In the genomic region with DNA sequence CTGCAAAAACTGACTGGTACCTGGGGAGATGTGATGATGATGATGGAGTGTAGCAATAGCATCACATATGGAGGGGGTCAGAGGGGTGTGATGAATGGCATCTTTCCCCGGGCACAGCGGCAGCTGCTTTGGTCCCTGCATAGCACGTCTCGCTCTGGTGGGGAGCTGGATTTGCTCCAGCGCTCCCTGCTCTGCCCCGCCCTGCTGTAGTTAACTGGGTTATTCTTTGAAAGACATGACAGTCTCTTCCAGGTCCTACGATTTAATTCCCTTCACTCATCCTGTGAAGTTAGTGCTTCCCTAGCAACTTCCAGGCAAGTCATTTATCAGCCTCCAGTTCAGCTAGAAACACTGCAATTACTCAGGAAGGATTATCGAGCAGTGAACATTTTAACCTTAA, we compare ENCODE assay signal across 12 cellular contexts.
A peak's percentile ranks its signal among the peaks of the same experiment; 100 is the strongest.
DNase-seq lines count a peak whose midpoint lies in the region; TF ChIP-seq lines count a peak whose summit lies in the region.
"Had no signal": no experiment of that assay in that cellular context is flagged by ENCODE, and none has a peak within 500 bp of the region (broad histone marks: within the 10 kb centered on the region; RNA-seq: fewer than 3 reads in every experiment).

No MANE protein-coding gene starts in this region.

- H4K8ac ChIP-seq in neuronal stem cell (ENCODE audit: low read depth, low read length), result no peak overlapping the region

- TF ChIP-seq CTCF in right atrium auricular region (IDR thresholded peaks at IDR 0.05), result no peak

- H3K9me2 ChIP-seq in GM23248 (ENCODE audit: insufficient read depth), result no peaks in the 10 kb centered on the region

- no peak overlapping the region for H2BK120ac ChIP-seq in neuronal stem cell (ENCODE audit: low read depth, low read length)

- H3K27ac ChIP-seq in neuronal stem cell (replicated peaks; ENCODE audit: low read length), result no peak overlapping the region
- H3K27ac ChIP-seq in GM23248, result no peak overlapping the region
- no peak overlapping the region for H3K27ac ChIP-seq in right atrium auricular region
- H3K27ac ChIP-seq: A549 had no signal

- H3K14ac ChIP-seq in neuronal stem cell (ENCODE audit: low read length), result peak overlapping the region; percentile 73

- H3K36me3 ChIP-seq in neuronal stem cell (replicated peaks in 1 of 2; ENCODE audit: control insufficient read depth in 2 of 2, insufficient read depth in 2 of 2, low read length in 2 of 2) (no peaks in the 10 kb centered on the region), GM23248 (ENCODE audit: low read depth) (no peaks in the 10 kb centered on the region), right atrium auricular region (no peaks in the 10 kb centered on the region)

- DNase-seq in NCI-H69 (lab: John Stamatoyannopoulos, UW) (peak; percentile 1), head of caudate nucleus (peak in 26 of 42 donors; percentile 5 to 68 (median 38)), neuronal stem cell (ENCODE audit: low spot score) (no peak), NCI-H446 (lab: John Stamatoyannopoulos, UW) (no peak), GM23248 (no peak), right atrium auricular region (ENCODE audit: low spot score) (no peak)
- DNase-seq: CD8-positive, alpha-beta T cell; COR-L47; GOT3; H9 had no signal

- H2AFZ ChIP-seq in neuronal stem cell (ENCODE audit: low read length), result no peak overlapping the region
- no peak overlapping the region for H2AFZ ChIP-seq in GM23248

- no peak overlapping the region for H2BK5ac ChIP-seq in neuronal stem cell (ENCODE audit: low read length)

- WGBS in neuronal stem cell (ENCODE audit: extremely low coverage in 2 of 2, insufficient read length in 2 of 2, insufficient replicate concordance in 1 of 2), 2 donors, result no CpG with 5 or more reads among the region's 8 CpGs
- 42 to 52% methylated on average over 8 of the region's 8 CpGs for WGBS in GM23248 (ENCODE audit: low coverage in 1 of 2, low lambda C conversion rate in 2 of 2, missing lambda C conversion rate in 2 of 2), 2 experiments

- H3K9me3 ChIP-seq in neuronal stem cell (replicated peaks in 1 of 2; ENCODE audit: control insufficient read depth in 2 of 2, insufficient read depth in 1 of 2, low read depth in 1 of 2, low read length in 2 of 2) (no peaks in the 10 kb centered on the region), GM23248 (ENCODE audit: low read depth) (no peaks in the 10 kb centered on the region), right atrium auricular region (no peaks in the 10 kb centered on the region)
- H3K9me3 ChIP-seq: A549 had no signal

- no peaks in the 10 kb centered on the region for H3F3A ChIP-seq in GM23248 (ENCODE audit: insufficient read depth)

- H3K4ac ChIP-seq in neuronal stem cell (ENCODE audit: low read length), result no peak overlapping the region

- intact Hi-C loops in head of caudate nucleus (cut with DNase I), result no loop called here

- H2BK15ac ChIP-seq in neuronal stem cell (ENCODE audit: low read length), result no peak overlapping the region

- H3K27me3 ChIP-seq in neuronal stem cell (ENCODE audit: control insufficient read depth in 3 of 3, insufficient read depth in 3 of 3, low read depth in 1 of 3, low read length in 3 of 3) (no peaks in the 10 kb centered on the region), GM23248 (replicated peaks; ENCODE audit: insufficient read depth) (no peaks in the 10 kb centered on the region), right atrium auricular region (no peaks in the 10 kb centered on the region)

- H3K79me2 ChIP-seq in GM23248 (ENCODE audit: insufficient read depth), result no peaks in the 10 kb centered on the region

- H3K9ac ChIP-seq in neuronal stem cell (ENCODE audit: low read depth, low read length, poor library complexity) (no peak overlapping the region), GM23248 (no peak overlapping the region)

- no peak overlapping the region for H2BK12ac ChIP-seq in neuronal stem cell (ENCODE audit: low read length)

- no peaks in the 10 kb centered on the region for H3K79me1 ChIP-seq in neuronal stem cell (ENCODE audit: low read depth, low read length)

- H3K4me2 ChIP-seq in neuronal stem cell (ENCODE audit: insufficient read depth, low read length, poor library complexity, severe bottlenecking) (no peak overlapping the region), GM23248 (ENCODE audit: unreplicated experiment) (no peak overlapping the region)
- H3K4me2 ChIP-seq: A549 had no signal

- no peak overlapping the region for H2AK5ac ChIP-seq in neuronal stem cell (ENCODE audit: low read depth, low read length)

- no peaks in the 10 kb centered on the region for H4K20me1 ChIP-seq in GM23248 (ENCODE audit: insufficient read depth)

- H3K23ac ChIP-seq in neuronal stem cell (ENCODE audit: low read depth, low read length, poor library complexity), result no peak overlapping the region

- no peak overlapping the region for H4K91ac ChIP-seq in neuronal stem cell (ENCODE audit: low read depth, low read length, poor library complexity)

- H3K4me1 ChIP-seq in neuronal stem cell (ENCODE audit: control insufficient read depth in 2 of 2, insufficient read depth in 1 of 2, low read depth in 1 of 2, low read length in 2 of 2) (no peaks in the 10 kb centered on the region), GM23248 (ENCODE audit: insufficient read depth) (no peaks in the 10 kb centered on the region), right atrium auricular region (no peaks in the 10 kb centered on the region)
- H3K4me1 ChIP-seq: A549 had no signal

- H3K4me3 ChIP-seq in neuronal stem cell (ENCODE audit: low read length in 2 of 2) (no peak overlapping the region), GM23248 (no peak overlapping the region), right atrium auricular region (no peak overlapping the region)
- H3K4me3 ChIP-seq: A549, GM12878 had no signal

- H3K18ac ChIP-seq in neuronal stem cell (ENCODE audit: low read length), result no peak overlapping the region

- in situ Hi-C loops in GM23248 (cut with MboI), result no loop called here

Comparison
In these comparisons a context has a peak if more than half of its experiments do, and no peak if none do; other contexts are left out.
1. DNase-seq: peak in NCI-H69 (single experiment) and head of caudate nucleus (26 of 42); none in neuronal stem cell (single experiment), NCI-H446 (0 of 2), GM23248 (single experiment) and right atrium auricular region (single experiment).